Comparison of ENCODE assay signal across 1 cellular context in the genomic region with DNA sequence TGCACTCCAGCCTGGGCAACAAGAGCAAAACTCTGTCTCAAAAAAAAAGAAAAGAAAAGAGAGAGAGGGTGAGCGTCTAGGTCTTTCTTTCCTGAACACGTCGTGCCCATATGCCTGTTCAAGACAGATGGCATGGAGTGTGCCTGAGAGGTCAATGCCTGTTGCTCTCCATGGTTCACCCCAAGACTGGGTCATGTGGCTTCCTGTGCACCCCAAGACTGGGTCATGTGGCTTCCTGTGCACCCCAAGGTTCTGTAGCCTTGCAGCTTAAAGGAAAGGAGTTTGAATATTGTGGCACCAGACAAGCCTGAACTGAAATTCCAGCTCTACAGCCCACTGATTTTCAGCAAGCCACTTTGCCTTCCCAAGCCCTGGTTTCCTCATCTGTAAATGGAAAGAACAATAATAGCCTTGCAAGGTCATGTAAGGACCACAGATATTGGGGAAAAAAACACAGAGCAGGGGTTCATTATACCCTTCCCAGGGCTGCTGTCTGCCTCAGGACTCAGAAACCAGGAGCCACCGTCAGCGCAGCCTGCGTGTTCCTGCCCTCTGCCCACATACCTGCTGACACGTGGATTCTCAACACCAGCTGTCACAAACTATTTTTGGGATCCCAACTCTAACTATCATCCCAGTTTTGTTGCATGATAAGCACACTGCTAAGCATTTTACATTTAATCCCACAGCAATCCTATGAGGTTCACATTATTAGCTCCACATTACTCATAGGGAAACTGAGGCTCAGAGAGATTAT.
TF ChIP-seq lines count a peak whose summit lies in the region.

No MANE protein-coding gene starts in this region.

TF ChIP-seq in HepG2, 621 proteins besides CTCF, POLR2A, EP300 and RAD21:
- no peak for TF ChIP-seq AKNA (CRISPR knock-in tag; IDR thresholded peaks at IDR 0.05; ENCODE audit: borderline replicate concordance)
- 0 out of 2 replicates have a peak, but pooled peaks have one; percentile 15 for TF ChIP-seq SALL1 (CRISPR knock-in tag; IDR thresholded peaks at IDR 0.05)
- TF ChIP-seq TFAP4 (IDR thresholded peaks at IDR 0.05; ENCODE audit: borderline replicate concordance, low read depth): no peak
